In genomic region chr10:93485690-93486089, GRCh38 we compare ENCODE assay signal across 17 cellular contexts. TPM values are rescaled to one million over a fixed set of nuclear protein-coding genes. Genes with fewer than 3 reads are reported as not detected.
"Had no signal": no experiment of that assay in that cellular context is flagged by ENCODE, and none has a peak within 500 bp of the region (broad histone marks: within the 10 kb centered on the region; RNA-seq: fewer than 3 reads in every experiment).

No MANE protein-coding gene starts in this region.

- ATAC-seq: activated CD4-positive, alpha-beta T cell treated with anti-CD3 and anti-CD28 coated beads for 36 hours; activated T-cell treated with anti-CD3 and anti-CD28 coated beads, Interleukin-2, amount 50 U/mL, for 4 hours; left ventricle myocardium superior; mucosa of descending colon; naive thymus-derived CD4-positive, alpha-beta T cell; upper lobe of right lung had no signal

- H3K36me3 ChIP-seq: cardiac muscle cell, esophagus squamous epithelium, neutrophil, thoracic aorta, upper lobe of right lung had no signal

- H3K27ac Mint-ChIP-seq: activated CD4-positive, alpha-beta memory T cell treated with anti-CD3 and anti-CD28 coated beads, Interleukin-2, amount 10 ng/mL, durations not matched to agents 7 days and 5 days; activated CD4-positive, alpha-beta T cell treated with anti-CD3 and anti-CD28 coated beads for 36 hours; activated naive CD4-positive, alpha-beta T cell treated with anti-CD3 and anti-CD28 coated beads, Interleukin-2, amount 50 U/mL, for 24 hours; memory B cell; naive thymus-derived CD4-positive, alpha-beta T cell had no signal

- H3K9ac ChIP-seq: parathyroid adenoma had no signal

- H3K9me3 ChIP-seq: esophagus squamous epithelium, mucosa of descending colon, neutrophil, thoracic aorta, upper lobe of right lung had no signal

- DNase-seq: activated CD4-positive, alpha-beta memory T cell treated with anti-CD3 and anti-CD28 coated beads, Interleukin-2, amount 10 ng/mL, durations not matched to agents 7 days and 5 days; activated CD4-positive, alpha-beta T cell treated with anti-CD3 and anti-CD28 coated beads for 36 hours; activated effector memory CD4-positive, alpha-beta T cell treated with anti-CD3 and anti-CD28 coated beads, Interleukin-2, amount 50 U/mL, for 16 hours; activated T-cell treated with anti-CD3 and anti-CD28 coated beads, Interleukin-2, amount 50 U/mL, for 4 hours; esophagus squamous epithelium; kidney glomerular epithelial cell; left ventricle myocardium superior; mucosa of descending colon; naive thymus-derived CD4-positive, alpha-beta T cell; stimulated activated CD4-positive, alpha-beta T cell treated with anti-CD3 and anti-CD28 coated beads, Interleukin-2, amount 100 ng/mL, for 24 hours; upper lobe of right lung had no signal

- H3K4me1 ChIP-seq: upper lobe of right lung had no signal

- H3K4me3 Mint-ChIP-seq: activated CD4-positive, alpha-beta memory T cell treated with anti-CD3 and anti-CD28 coated beads, Interleukin-2, amount 10 ng/mL, durations not matched to agents 7 days and 5 days; activated CD4-positive, alpha-beta T cell treated with anti-CD3 and anti-CD28 coated beads for 36 hours; activated naive CD4-positive, alpha-beta T cell treated with anti-CD3 and anti-CD28 coated beads, Interleukin-2, amount 50 U/mL, for 24 hours; activated T-cell treated with anti-CD3 and anti-CD28 coated beads, Interleukin-2, amount 50 U/mL, for 4 hours; memory B cell; naive thymus-derived CD4-positive, alpha-beta T cell had no signal

- H3K4me3 ChIP-seq: cardiac muscle cell, esophagus squamous epithelium, mucosa of descending colon, thoracic aorta, upper lobe of right lung had no signal

- H3K27ac ChIP-seq: cardiac muscle cell, esophagus squamous epithelium, neutrophil, parathyroid adenoma, thoracic aorta, upper lobe of right lung had no signal

- H3K9me3 Mint-ChIP-seq: activated CD4-positive, alpha-beta memory T cell treated with anti-CD3 and anti-CD28 coated beads, Interleukin-2, amount 10 ng/mL, durations not matched to agents 7 days and 5 days; activated naive CD4-positive, alpha-beta T cell treated with anti-CD3 and anti-CD28 coated beads, Interleukin-2, amount 50 U/mL, for 24 hours; activated T-cell treated with anti-CD3 and anti-CD28 coated beads, Interleukin-2, amount 50 U/mL, for 4 hours; memory B cell had no signal

- H3K36me3 Mint-ChIP-seq: memory B cell had no signal

- H3K27me3 ChIP-seq: cardiac muscle cell, esophagus squamous epithelium, upper lobe of right lung had no signal

RNA-seq across cellular contexts. Expression of gene MYOF, which starts 3.6 kb away (rescaled TPM):
- polyA plus RNA-seq: naive thymus-derived CD4-positive, alpha-beta T cell had no signal

RNA-seq across cellular contexts. Expression of gene CEP55, which starts 10.7 kb away (rescaled TPM):
- polyA plus RNA-seq: naive thymus-derived CD4-positive, alpha-beta T cell had no signal
